In genomic region chr19:13985771-13986347, GRCh38 we compare ENCODE assay signal across 8 cellular contexts. TPM values are rescaled to one million over a fixed set of nuclear protein-coding genes. Genes with fewer than 3 reads are reported as not detected.
DNase-seq lines count a peak whose midpoint lies in the region; ATAC-seq, FAIRE-seq and TF ChIP-seq lines count a peak whose summit lies in the region.

No MANE protein-coding gene starts in this region.

- H3K4me3 ChIP-seq in GM06990 (replicated peaks; ENCODE audit: low read depth, low read length) (peak overlapping the region; percentile 21; the same call in 1 of the 2 replicates), trophoblast cell (ENCODE audit: low read depth, low read length) (no peak overlapping the region)

- no CpG with 5 or more reads among the region's 10 CpGs for WGBS in trophoblast cell (ENCODE audit: extremely low coverage, insufficient coverage, insufficient read length)

- H3K79me1 ChIP-seq in trophoblast cell (ENCODE audit: low read length) = peaks cover 2% of the 10 kb centered on the region

- peaks cover 77% of the 10 kb centered on the region for H3K4me1 Mint-ChIP-seq in dendritic cell treated with granulocyte-macrophage colony-stimulating factor and Interleukin-4, amounts not matched to agents 40 ng/mL and 50 ng/mL, for 4 days (ENCODE audit: low read depth)

- no peak overlapping the region for H3K18ac ChIP-seq in trophoblast cell (ENCODE audit: low read length)

- peak overlapping the region; percentile 10 for H3K27ac ChIP-seq in trophoblast cell (ENCODE audit: low read depth, low read length)

- peaks cover 55% of the 10 kb centered on the region for H3K36me3 Mint-ChIP-seq in dendritic cell treated with granulocyte-macrophage colony-stimulating factor and Interleukin-4, amounts not matched to agents 40 ng/mL and 50 ng/mL, for 4 days (ENCODE audit: low read depth)

- no peak overlapping the region for H4K8ac ChIP-seq in trophoblast cell (ENCODE audit: low read depth, low read length)

- H3K9ac ChIP-seq in trophoblast cell (ENCODE audit: low read length) = no peak overlapping the region

- no peak overlapping the region for H2BK120ac ChIP-seq in trophoblast cell (ENCODE audit: insufficient read depth, low read length, poor library complexity)

- no peak for TF ChIP-seq CTCF in GM06990 (IDR thresholded peaks at IDR 0.05; ENCODE audit: insufficient read depth, low read length, poor library complexity, severe bottlenecking)

- H3K27me3 Mint-ChIP-seq in dendritic cell treated with granulocyte-macrophage colony-stimulating factor and Interleukin-4, amounts not matched to agents 40 ng/mL and 50 ng/mL, for 4 days = no peaks in the 10 kb centered on the region

- no peak overlapping the region for H3K4ac ChIP-seq in trophoblast cell (ENCODE audit: low read depth, low read length)

- no peaks in the 10 kb centered on the region for H3K9me3 Mint-ChIP-seq in dendritic cell treated with granulocyte-macrophage colony-stimulating factor and Interleukin-4, amounts not matched to agents 40 ng/mL and 50 ng/mL, for 4 days

- no peak for TF ChIP-seq POLR2A in GM12892 (IDR thresholded peaks at IDR 0.05; ENCODE audit: low read depth, low read length)

- no peak overlapping the region for H3K4me2 ChIP-seq in trophoblast cell (ENCODE audit: low read length)

- H4K91ac ChIP-seq in trophoblast cell (ENCODE audit: low read depth, low read length) = peak overlapping the region; percentile 16

- H2AFZ ChIP-seq in trophoblast cell (ENCODE audit: insufficient read depth, low read length, poor library complexity) = no peak overlapping the region

- peak; percentile 67 for DNase-seq in GM06990 (ENCODE audit: extremely low read depth, insufficient read length)
- peak; percentile 47 for DNase-seq in NCI-H2029 treated with DMSO at 0.1 percent for 48 hours (lab: John Stamatoyannopoulos, UW)
- no peak for DNase-seq in trophoblast cell
- DNase-seq in mucosa of gallbladder (ENCODE audit: low spot score) = no peak
- DNase-seq in HPDE6-E6E7 (ENCODE audit: extremely low spot score) = no peak
- DNase-seq in GM12892 (ENCODE audit: insufficient read length) = no peak

- peak; percentile 18 for ATAC-seq in GM21529 (IDR thresholded peaks at IDR 0.05; ENCODE audit: unreplicated experiment)

- H2BK5ac ChIP-seq in trophoblast cell (ENCODE audit: low read depth, low read length, poor library complexity) = no peak overlapping the region

- H3K79me2 ChIP-seq in trophoblast cell (ENCODE audit: control insufficient read depth, insufficient read depth, low read length, poor library complexity) = no peaks in the 10 kb centered on the region

- peak overlapping the region; percentile 100 for H3K27ac Mint-ChIP-seq in dendritic cell treated with granulocyte-macrophage colony-stimulating factor and Interleukin-4, amounts not matched to agents 40 ng/mL and 50 ng/mL, for 4 days

- H3K4me1 ChIP-seq in trophoblast cell (ENCODE audit: control insufficient read depth in 1 of 2, insufficient read depth in 2 of 2, low read length in 2 of 2) = peaks cover 16 to 24% of the 10 kb centered on the region in 2 experiments

- H3K27me3 ChIP-seq in GM06990 (replicated peaks; ENCODE audit: control insufficient read depth, insufficient read depth, low read length) (no peaks in the 10 kb centered on the region), trophoblast cell (ENCODE audit: insufficient read depth, low read length) (no peaks in the 10 kb centered on the region)

- intact Hi-C loops in dendritic cell treated with granulocyte-macrophage colony-stimulating factor and Interleukin-4, amounts not matched to agents 40 ng/mL and 50 ng/mL, for 4 days (cut with micrococcal nuclease) = loop anchor here (2.0 to 5.0 kb wide), 2 partner anchors 19 to 46 kb away; partner anchors contain the start of gene IL27RA

- FAIRE-seq in GM12892 (lab: Jason Lieb, UNC) = no peak

- H3K4me3 Mint-ChIP-seq in dendritic cell treated with granulocyte-macrophage colony-stimulating factor and Interleukin-4, amounts not matched to agents 40 ng/mL and 50 ng/mL, for 4 days = peak overlapping the region; percentile 61

- H3K9me3 ChIP-seq in trophoblast cell (ENCODE audit: insufficient read depth, low read depth, low read length) = peaks cover 1% of the 10 kb centered on the region

- no peak overlapping the region for H3K14ac ChIP-seq in trophoblast cell (ENCODE audit: low read length)

- H2AK5ac ChIP-seq in trophoblast cell (ENCODE audit: low read length) = no peak overlapping the region

- no peak overlapping the region for H2BK12ac ChIP-seq in trophoblast cell (ENCODE audit: low read length)

- H4K12ac ChIP-seq in trophoblast cell (ENCODE audit: low read depth, low read length) = no peak overlapping the region

- H3K36me3 ChIP-seq in GM06990 (ENCODE audit: control insufficient read depth, insufficient read depth, low read length) = no peaks in the 10 kb centered on the region; the same call in 1 of the 2 replicates
- peaks cover 16 to 20% of the 10 kb centered on the region in 2 experiments for H3K36me3 ChIP-seq in trophoblast cell (ENCODE audit: control insufficient read depth in 1 of 2, insufficient read depth in 2 of 2, low read length in 2 of 2)

- no peak overlapping the region for H3K23ac ChIP-seq in trophoblast cell (ENCODE audit: low read length)

RNA-seq across cellular contexts. Expression of gene RFX1, which starts 20.3 kb away (rescaled TPM):
- 8.6 and 8.7 TPM in 2 replicates for polyA plus RNA-seq in trophoblast cell (2013)
- 25.0 TPM for total RNA-seq in mucosa of gallbladder
- 0.66 TPM for polyA plus RNA-seq in GM12892 (2012; ENCODE audit: missing spikeins)

RNA-seq across cellular contexts. Expression of gene DCAF15, which starts 33.5 kb away (rescaled TPM):
- 28.8 and 29.9 TPM in 2 replicates for polyA plus RNA-seq in trophoblast cell (2013)
- 33.7 TPM for total RNA-seq in mucosa of gallbladder
- 17.4 TPM for polyA plus RNA-seq in GM12892 (2012; ENCODE audit: missing spikeins)

RNA-seq across cellular contexts. Expression of gene RLN3, which starts 42.1 kb away (rescaled TPM):
- polyA plus RNA-seq in trophoblast cell (2013) = not detected in 2 replicates
- not detected for total RNA-seq in mucosa of gallbladder
- not detected for polyA plus RNA-seq in GM12892 (2012; ENCODE audit: missing spikeins)

RNA-seq across cellular contexts. Expression of gene IL27RA, which starts 45.7 kb away (rescaled TPM):
- 2.5 and 2.6 TPM in 2 replicates for polyA plus RNA-seq in trophoblast cell (2013)
- 5.6 TPM for total RNA-seq in mucosa of gallbladder
- 6.5 TPM for polyA plus RNA-seq in GM12892 (2012; ENCODE audit: missing spikeins)

RNA-seq across cellular contexts. Expression of gene PODNL1, which starts 47.6 kb away (rescaled TPM):
- polyA plus RNA-seq in trophoblast cell (2013) = 0.47 and 0.49 TPM in 2 replicates
- 3.2 TPM for total RNA-seq in mucosa of gallbladder
- polyA plus RNA-seq in GM12892 (2012; ENCODE audit: missing spikeins) = 0.61 TPM

Comparison
In these comparisons a context has a peak if more than half of its experiments do, and no peak if none do; other contexts are left out.
1. DNase-seq: peak in GM06990 (single experiment) and NCI-H2029 treated with DMSO at 0.1 percent for 48 hours (single experiment); none in trophoblast cell (0 of 2), mucosa of gallbladder (single experiment), HPDE6-E6E7 (single experiment) and GM12892 (single experiment).